12 cellular contexts compared by ENCODE assay signal in genomic region chr22:37345863-37346514, GRCh38.
DNase-seq lines count a peak whose midpoint lies in the region; ATAC-seq, FAIRE-seq and TF ChIP-seq lines count a peak whose summit lies in the region.
"Had no signal": no experiment of that assay in that cellular context is flagged by ENCODE, and none has a peak within 500 bp of the region (broad histone marks: within the 10 kb centered on the region; RNA-seq: fewer than 3 reads in every experiment).

No MANE protein-coding gene starts in this region.

- CTCF ChIA-PET in HCT116 (lab: Charles Lee) (no interaction called here), HEK293T (lab: Yijun Ruan, JAX) (no interaction called here)

- no peak for TF ChIP-seq RAD21 in HCT116 (IDR thresholded peaks at IDR 0.05; ENCODE audit: low read depth)

- no peaks in the 10 kb centered on the region for H4K20me1 ChIP-seq in HCT116 (ENCODE audit: insufficient read depth)
- H4K20me1 ChIP-seq in astrocyte (ENCODE audit: insufficient read depth, low read length): no peaks in the 10 kb centered on the region

- no peaks in the 10 kb centered on the region for H3K9me2 ChIP-seq in HCT116 (ENCODE audit: insufficient read depth)

- H3K27me3 ChIP-seq in HCT116 (ENCODE audit: insufficient read depth, low read length) (no peaks in the 10 kb centered on the region), astrocyte (ENCODE audit: insufficient read depth, low read length) (peaks cover 12% of the 10 kb centered on the region)

- FAIRE-seq in astrocyte (lab: Jason Lieb, UNC): peak; percentile 90

- H3K36me3 Mint-ChIP-seq in astrocyte (ENCODE audit: low read depth, unreplicated experiment): no peaks in the 10 kb centered on the region
- H3K36me3 Mint-ChIP-seq in activated T-helper 2 cell treated with anti-CD3 and anti-CD28 coated beads, Interferon-gamma antibody, Interleukin-2, Interleukin-4, amounts not matched to agents 10 μg/mL and 5 μg/mL and 100 μg/mL, durations not matched to agents 14 hours and 24 hours and 36 hours (ENCODE audit: low read depth): no peaks in the 10 kb centered on the region

- H3K79me2 ChIP-seq in HCT116 (ENCODE audit: insufficient read depth, low read length) (no peaks in the 10 kb centered on the region), astrocyte (ENCODE audit: insufficient read depth, low read length) (no peaks in the 10 kb centered on the region)

- BruUV-seq in HCT116 (replicated peaks; lab: Mats Ljungman, UMichigan): no TSS peak

- no peak for TF ChIP-seq POLR2A in HCT116 (IDR thresholded peaks at IDR 0.05; ENCODE audit: borderline replicate concordance, extremely low read depth, insufficient read depth, insufficient read length)

- no peak overlapping the region for H3K27ac Mint-ChIP-seq in astrocyte (ENCODE audit: unreplicated experiment)
- H3K27ac Mint-ChIP-seq in activated T-helper 2 cell treated with anti-CD3 and anti-CD28 coated beads, Interferon-gamma antibody, Interleukin-2, Interleukin-4, amounts not matched to agents 10 μg/mL and 5 μg/mL and 100 μg/mL, durations not matched to agents 14 hours and 24 hours and 36 hours: no peak overlapping the region

- intact Hi-C loops in HCT116 (cut with micrococcal nuclease): no loop called here
- intact Hi-C loops in activated T-helper 2 cell treated with anti-CD3 and anti-CD28 coated beads, Interferon-gamma antibody, Interleukin-2, Interleukin-4, amounts not matched to agents 10 μg/mL and 5 μg/mL and 100 μg/mL, durations not matched to agents 14 hours and 24 hours and 36 hours (cut with micrococcal nuclease): no loop called here

- H3K4me2 ChIP-seq in HCT116 (ENCODE audit: low read length) (peak overlapping the region; percentile 40; the same call in 1 of the 2 replicates), astrocyte (ENCODE audit: low read length) (peak overlapping the region; percentile 56)
- H3K4me2 ChIP-seq: BLaER1 treated with 17β-estradiol and CSF1 and Interleukin-3, amounts not matched to agents 10 nM and 100 nM had no signal

- H3K4me3 Mint-ChIP-seq in astrocyte (ENCODE audit: unreplicated experiment): no peak overlapping the region
- H3K4me3 Mint-ChIP-seq in activated T-helper 2 cell treated with anti-CD3 and anti-CD28 coated beads, Interferon-gamma antibody, Interleukin-2, Interleukin-4, amounts not matched to agents 10 μg/mL and 5 μg/mL and 100 μg/mL, durations not matched to agents 14 hours and 24 hours and 36 hours (ENCODE audit: low read depth): no peak overlapping the region

- H3K4me3 ChIP-seq in HCT116 (replicated peaks in 1 of 2; ENCODE audit: low read depth in 1 of 2, low read length in 2 of 2): no peak overlapping the region
- no peak overlapping the region for H3K4me3 ChIP-seq in astrocyte (ENCODE audit: insufficient read depth, low read depth, low read length)
- H3K4me3 ChIP-seq: adrenal gland; BLaER1 treated with 17β-estradiol and CSF1 and Interleukin-3, amounts not matched to agents 10 nM and 100 nM had no signal

- H3K9ac ChIP-seq in HCT116 (ENCODE audit: low read length) (peak overlapping the region; percentile 20; the same call in 1 of the 2 replicates), astrocyte (ENCODE audit: low read length) (peak overlapping the region; percentile 23)
- H3K9ac ChIP-seq: BLaER1 treated with 17β-estradiol and CSF1 and Interleukin-3, amounts not matched to agents 10 nM and 100 nM had no signal

- TF ChIP-seq CTCF in HCT116 (IDR thresholded peaks at IDR 0.05 in 2 of 3, conservative IDR thresholded peaks at IDR 0.05 in 1 of 3; ENCODE audit: borderline replicate concordance in 1 of 3, insufficient read depth in 1 of 3, low read depth in 2 of 3, low read length in 2 of 3): no peak
- no peak for TF ChIP-seq CTCF in astrocyte (IDR thresholded peaks at IDR 0.05; ENCODE audit: insufficient read depth, low read depth, low read length)

- peaks cover 55% of the 10 kb centered on the region for H3K27me3 Mint-ChIP-seq in astrocyte (ENCODE audit: low read depth, unreplicated experiment)
- peaks cover 6% of the 10 kb centered on the region for H3K27me3 Mint-ChIP-seq in activated T-helper 2 cell treated with anti-CD3 and anti-CD28 coated beads, Interferon-gamma antibody, Interleukin-2, Interleukin-4, amounts not matched to agents 10 μg/mL and 5 μg/mL and 100 μg/mL, durations not matched to agents 14 hours and 24 hours and 36 hours (ENCODE audit: low read depth)

- DNase-seq in A172 (ENCODE audit: low spot score): peak; percentile 78
- no peak for DNase-seq in HCT116 (ENCODE audit: low read depth, low spot score)
- peak; percentile 98 for DNase-seq in astrocyte (ENCODE audit: low read depth)
- peak; percentile 89 for DNase-seq in hepatic stellate cell (ENCODE audit: low spot score)
- DNase-seq in NCI-H2196 treated with DMSO at 0.1 percent for 48 hours (lab: John Stamatoyannopoulos, UW; ENCODE audit: unreplicated experiment): no peak
- DNase-seq in activated T-helper 2 cell treated with anti-CD3 and anti-CD28 coated beads, Interferon-gamma antibody, Interleukin-2, Interleukin-4, amounts not matched to agents 10 μg/mL and 5 μg/mL and 100 μg/mL, durations not matched to agents 14 hours and 24 hours and 36 hours (ENCODE audit: low spot score): no peak
- DNase-seq in HEK293T (ENCODE audit: extremely low spot score): no peak
- DNase-seq: activated CD4-positive, alpha-beta T cell treated with anti-CD3 and anti-CD28 coated beads, Interleukin-2, amount 50 U/mL, for 48 hours; foreskin melanocyte had no signal

- RAD21 ChIA-PET in HCT116 (lab: Charles Lee; ENCODE audit: low non-redundant PET in 1 of 2, low total read pairs in 2 of 2, uncharacterized antibody in 2 of 2, unreplicated experiment in 2 of 2): no interaction called here

- H3K9me3 Mint-ChIP-seq in astrocyte (ENCODE audit: unreplicated experiment): no peaks in the 10 kb centered on the region
- no peaks in the 10 kb centered on the region for H3K9me3 Mint-ChIP-seq in activated T-helper 2 cell treated with anti-CD3 and anti-CD28 coated beads, Interferon-gamma antibody, Interleukin-2, Interleukin-4, amounts not matched to agents 10 μg/mL and 5 μg/mL and 100 μg/mL, durations not matched to agents 14 hours and 24 hours and 36 hours

- ATAC-seq in HCT116: peak; percentile 50
- ATAC-seq in GM21423 (IDR thresholded peaks at IDR 0.05; ENCODE audit: unreplicated experiment): no peak

- H3K9me3 ChIP-seq in HCT116 (ENCODE audit: control insufficient read depth in 1 of 2, insufficient read depth in 1 of 2, low read depth in 1 of 2, low read length in 2 of 2): no peaks in the 10 kb centered on the region
- no peaks in the 10 kb centered on the region for H3K9me3 ChIP-seq in astrocyte (ENCODE audit: insufficient read depth, low read depth, low read length)
- H3K9me3 ChIP-seq: adrenal gland; BLaER1 treated with 17β-estradiol and CSF1 and Interleukin-3, amounts not matched to agents 10 nM and 100 nM had no signal

- POLR2A ChIA-PET in HCT116 (lab: Charles Lee): no interaction called here
- POLR2A ChIA-PET in HEK293T (lab: Yijun Ruan, JAX): no interaction called here

- H3K4me1 ChIP-seq in HCT116 (ENCODE audit: control insufficient read depth in 1 of 2, insufficient read depth in 2 of 2, low read length in 2 of 2) (peaks cover 38 to 40% of the 10 kb centered on the region in 2 experiments; a peak in 3 of 4 replicates), astrocyte (ENCODE audit: insufficient read depth, low read length) (peaks cover 10% of the 10 kb centered on the region)
- H3K4me1 ChIP-seq: adrenal gland had no signal

- H3K27ac ChIP-seq in HCT116 (ENCODE audit: low read depth, low read length): peak overlapping the region; percentile 44; the same call in 1 of the 2 replicates
- H3K27ac ChIP-seq in astrocyte (ENCODE audit: low read depth, low read length): peak overlapping the region; percentile 28
- H3K27ac ChIP-seq: adrenal gland; BLaER1 treated with 17β-estradiol and CSF1 and Interleukin-3, amounts not matched to agents 10 nM and 100 nM had no signal

- no peaks in the 10 kb centered on the region for H3K4me1 Mint-ChIP-seq in astrocyte (ENCODE audit: low read depth, unreplicated experiment)
- no peaks in the 10 kb centered on the region for H3K4me1 Mint-ChIP-seq in activated T-helper 2 cell treated with anti-CD3 and anti-CD28 coated beads, Interferon-gamma antibody, Interleukin-2, Interleukin-4, amounts not matched to agents 10 μg/mL and 5 μg/mL and 100 μg/mL, durations not matched to agents 14 hours and 24 hours and 36 hours (ENCODE audit: low read depth)

- no peaks in the 10 kb centered on the region for H3K36me3 ChIP-seq in HCT116 (ENCODE audit: control insufficient read depth in 1 of 2, insufficient read depth in 2 of 2, low read length in 2 of 2)
- H3K36me3 ChIP-seq in astrocyte (ENCODE audit: insufficient read depth, low read length): no peaks in the 10 kb centered on the region
- H3K36me3 ChIP-seq: adrenal gland; BLaER1 treated with 17β-estradiol and CSF1 and Interleukin-3, amounts not matched to agents 10 nM and 100 nM had no signal

- no peak overlapping the region for H2AFZ ChIP-seq in HCT116 (ENCODE audit: low read depth, low read length, poor library complexity, severe bottlenecking)
- H2AFZ ChIP-seq in astrocyte (ENCODE audit: low read depth, low read length): no peak overlapping the region

TF ChIP-seq in HCT116, 20 proteins besides CTCF, POLR2A, EP300 and RAD21:
- TF ChIP-seq FOSL1 (IDR thresholded peaks at IDR 0.05; ENCODE audit: low read depth): no peak
- no peak for TF ChIP-seq TCF7L2 (IDR thresholded peaks at IDR 0.05; ENCODE audit: borderline replicate concordance, extremely low read depth, insufficient read depth, insufficient read length)

TF ChIP-seq in HEK293T, 16 proteins besides CTCF, POLR2A, EP300 and RAD21 (continues in another document):
- no peak for TF ChIP-seq SP1 (IDR thresholded peaks at IDR 0.05)
- TF ChIP-seq L3MBTL2 (conservative IDR thresholded peaks at IDR 0.05): no peak
- TF ChIP-seq LEF1 (IDR thresholded peaks at IDR 0.05; ENCODE audit: borderline replicate concordance): no peak
- TF ChIP-seq HDGF (IDR thresholded peaks at IDR 0.05; ENCODE audit: borderline replicate concordance): no peak
- no peak for TF ChIP-seq ELF4 (IDR thresholded peaks at IDR 0.05)
- no peak for TF ChIP-seq ZNF384 (IDR thresholded peaks at IDR 0.05)
- TF ChIP-seq TARDBP (IDR thresholded peaks at IDR 0.05): no peak
- no peak for TF ChIP-seq NFRKB (IDR thresholded peaks at IDR 0.05)
- no peak for TF ChIP-seq ARNT (IDR thresholded peaks at IDR 0.05)
- no peak for TF ChIP-seq CTBP1 (IDR thresholded peaks at IDR 0.05; ENCODE audit: borderline replicate concordance)
- TF ChIP-seq FOXK2 (IDR thresholded peaks at IDR 0.05): no peak
- TF ChIP-seq FOXM1 (IDR thresholded peaks at IDR 0.05; ENCODE audit: borderline replicate concordance): no peak
- no peak for TF ChIP-seq BHLHE40 (IDR thresholded peaks at IDR 0.05; ENCODE audit: borderline replicate concordance)
- TF ChIP-seq FOXA1 (IDR thresholded peaks at IDR 0.05): no peak
- no peak for TF ChIP-seq SUZ12 (IDR thresholded peaks at IDR 0.05)

Comparison
In these comparisons a context has a peak if more than half of its experiments do, and no peak if none do; other contexts are left out.
1. DNase-seq: peak in A172 (single experiment), astrocyte (single experiment) and hepatic stellate cell (single experiment); none in HCT116 (single experiment), NCI-H2196 treated with DMSO at 0.1 percent for 48 hours (single experiment), activated T-helper 2 cell treated with anti-CD3 and anti-CD28 coated beads, Interferon-gamma antibody, Interleukin-2, Interleukin-4, amounts not matched to agents 10 μg/mL and 5 μg/mL and 100 μg/mL, durations not matched to agents 14 hours and 24 hours and 36 hours (single experiment) and HEK293T (single experiment).